ENCODE assay signal across 1 cellular context in the genomic region with DNA sequence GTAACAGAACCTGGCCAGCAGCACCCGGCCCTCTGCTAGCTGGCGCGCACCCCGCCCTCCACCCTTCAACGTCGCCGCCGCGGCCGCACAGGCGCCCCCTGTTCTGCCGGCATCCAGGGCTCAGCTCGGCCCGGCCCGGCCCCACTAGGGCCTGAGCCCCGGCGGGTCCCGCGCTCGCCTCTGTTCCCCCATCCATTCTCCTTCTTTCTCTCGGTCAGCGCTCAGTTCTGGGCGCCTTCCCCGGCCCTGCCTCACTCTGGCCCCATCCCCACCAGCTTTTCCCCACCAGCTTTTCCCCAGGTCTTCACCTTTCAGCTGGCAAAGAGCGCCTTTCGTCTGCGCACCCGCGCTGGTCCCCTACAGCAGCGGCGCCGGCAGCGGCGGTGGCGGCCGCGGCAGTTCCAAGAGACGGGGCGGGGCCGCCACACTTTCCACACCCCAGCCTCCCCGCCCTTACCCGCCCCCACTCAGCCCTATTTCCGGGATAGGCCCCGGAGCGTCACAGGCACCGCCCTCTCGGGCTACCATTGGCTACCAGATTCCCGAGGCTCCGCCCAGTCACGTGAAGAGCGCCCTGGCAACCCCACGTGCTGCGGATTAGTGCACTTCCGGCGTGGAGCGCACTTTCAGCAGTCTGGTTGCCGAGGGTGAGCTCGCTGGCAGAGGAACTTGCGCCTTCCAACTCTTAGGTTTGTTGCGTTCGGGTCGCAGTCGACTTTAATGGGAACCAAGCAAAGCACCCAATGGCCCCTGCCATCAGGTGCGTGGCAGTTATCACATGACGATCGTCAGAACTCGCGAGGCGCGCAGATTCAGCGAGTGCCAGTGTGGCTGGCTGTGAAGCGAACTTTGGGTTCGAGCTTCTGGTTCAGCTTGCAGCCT.
A peak's percentile ranks its signal among the peaks of the same experiment; 100 is the strongest.
TF ChIP-seq lines count a peak whose summit lies in the region.

A gene (minus strand): TSS at position 403 of the 882 bp plus-strand sequence. CDS start 831 bp downstream, outside the sequence.

TF ChIP-seq in HepG2, 621 proteins besides CTCF, POLR2A, EP300 and RAD21 (continued from another document and continues in another):
- TF ChIP-seq, protein P1, sequence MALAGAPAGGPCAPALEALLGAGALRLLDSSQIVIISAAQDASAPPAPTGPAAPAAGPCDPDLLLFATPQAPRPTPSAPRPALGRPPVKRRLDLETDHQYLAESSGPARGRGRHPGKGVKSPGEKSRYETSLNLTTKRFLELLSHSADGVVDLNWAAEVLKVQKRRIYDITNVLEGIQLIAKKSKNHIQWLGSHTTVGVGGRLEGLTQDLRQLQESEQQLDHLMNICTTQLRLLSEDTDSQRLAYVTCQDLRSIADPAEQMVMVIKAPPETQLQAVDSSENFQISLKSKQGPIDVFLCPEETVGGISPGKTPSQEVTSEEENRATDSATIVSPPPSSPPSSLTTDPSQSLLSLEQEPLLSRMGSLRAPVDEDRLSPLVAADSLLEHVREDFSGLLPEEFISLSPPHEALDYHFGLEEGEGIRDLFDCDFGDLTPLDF (CRISPR knock-in tag; IDR thresholded peaks at IDR 0.05), result peak; percentile 50; the same call in 1 of the 2 replicates
- TF ChIP-seq ZNF607 (CRISPR knock-in tag; IDR thresholded peaks at IDR 0.05; ENCODE audit: borderline replicate concordance) (peak; percentile 78; the same call in 1 of the 2 replicates), SMARCC2 (IDR thresholded peaks at IDR 0.05) (no peak), ZNF619 (CRISPR knock-in tag; IDR thresholded peaks at IDR 0.05) (no peak), MED8 (CRISPR knock-in tag; IDR thresholded peaks at IDR 0.05; ENCODE audit: insufficient replicate concordance) (no peak), IRF2 (CRISPR knock-in tag; IDR thresholded peaks at IDR 0.05) (peak; percentile 44; the same call in 1 of the 2 replicates), ZNF230 (CRISPR knock-in tag; IDR thresholded peaks at IDR 0.05) (no peak), RFX3 (CRISPR knock-in tag; IDR thresholded peaks at IDR 0.05) (peak; percentile 52; the same call in 1 of the 2 replicates), ESRRA (CRISPR knock-in tag; IDR thresholded peaks at IDR 0.05; ENCODE audit: low read depth) (no peak), ZNF790 (CRISPR knock-in tag; IDR thresholded peaks at IDR 0.05; ENCODE audit: borderline replicate concordance) (no peak; the same call in 1 of the 2 replicates), TBP (CRISPR knock-in tag; IDR thresholded peaks at IDR 0.05) (no peak), KAT8 (CRISPR knock-in tag; IDR thresholded peaks at IDR 0.05) (peak; percentile 71; the same call in 1 of the 2 replicates), NCOR1 (IDR thresholded peaks at IDR 0.05; ENCODE audit: borderline replicate concordance, low read length) (no peak), ZNF441 (CRISPR knock-in tag; IDR thresholded peaks at IDR 0.05; ENCODE audit: borderline replicate concordance) (no peak), ZNF256 (CRISPR knock-in tag; conservative IDR thresholded peaks at IDR 0.05) (peak; percentile 38), ADNP (CRISPR knock-in tag; IDR thresholded peaks at IDR 0.05) (no peak), SAFB2 (CRISPR knock-in tag; IDR thresholded peaks at IDR 0.05; ENCODE audit: borderline replicate concordance, low read depth) (no peak), ZNF747 (CRISPR knock-in tag; IDR thresholded peaks at IDR 0.05; ENCODE audit: borderline replicate concordance) (no peak), ZNF205 (CRISPR knock-in tag; IDR thresholded peaks at IDR 0.05) (peak; percentile 15; the same call in 1 of the 2 replicates), TARDBP (CRISPR knock-in tag; IDR thresholded peaks at IDR 0.05) (0 out of 2 replicates have a peak, but pooled peaks have one; percentile 35), ZFP82 (CRISPR knock-in tag; IDR thresholded peaks at IDR 0.05; ENCODE audit: borderline replicate concordance) (no peak), ZBTB20 (CRISPR knock-in tag; IDR thresholded peaks at IDR 0.05; ENCODE audit: borderline replicate concordance, low read depth) (no peak), SMYD3 (CRISPR knock-in tag; IDR thresholded peaks at IDR 0.05) (no peak), ZNF124 (CRISPR knock-in tag; IDR thresholded peaks at IDR 0.05) (peak; percentile 43; the same call in 1 of the 2 replicates), GTF2F1 (IDR thresholded peaks at IDR 0.05; ENCODE audit: low read length) (no peak), PTBP1 (IDR thresholded peaks at IDR 0.05; ENCODE audit: low read depth, low read length, poor library complexity, severe bottlenecking) (no peak), KDM1A (CRISPR knock-in tag; IDR thresholded peaks at IDR 0.05) (0 out of 2 replicates have a peak, but pooled peaks have one; percentile 31), TOPORS (CRISPR knock-in tag; IDR thresholded peaks at IDR 0.05) (peak; percentile 62; the same call in 1 of the 2 replicates), ZNF337 (CRISPR knock-in tag; IDR thresholded peaks at IDR 0.05; ENCODE audit: borderline replicate concordance, low read depth) (no peak), ZNF180 (CRISPR knock-in tag; IDR thresholded peaks at IDR 0.05; ENCODE audit: borderline replicate concordance, low read depth) (no peak), MAFF (IDR thresholded peaks at IDR 0.05; ENCODE audit: low read depth, low read length) (no peak), IRX3 (CRISPR knock-in tag; IDR thresholded peaks at IDR 0.05; ENCODE audit: borderline replicate concordance, low read depth) (no peak), ZNF672 (CRISPR knock-in tag; IDR thresholded peaks at IDR 0.05) (no peak), TMF1 (CRISPR knock-in tag; IDR thresholded peaks at IDR 0.05; ENCODE audit: low read depth) (0 out of 2 replicates have a peak, but pooled peaks have one; percentile 78), GTF3A (CRISPR knock-in tag; conservative IDR thresholded peaks at IDR 0.05) (no peak), CHCHD3 (CRISPR knock-in tag; IDR thresholded peaks at IDR 0.05) (no peak), ZNF354B (CRISPR knock-in tag; IDR thresholded peaks at IDR 0.05) (no peak), AHR (CRISPR knock-in tag; IDR thresholded peaks at IDR 0.05) (peak; percentile 52; the same call in 1 of the 2 replicates), PCBP1 (IDR thresholded peaks at IDR 0.05; ENCODE audit: borderline replicate concordance, low read depth, low read length) (no peak), ZNF138 (CRISPR knock-in tag; IDR thresholded peaks at IDR 0.05; ENCODE audit: low read depth) (peak; percentile 78)
- TF ChIP-seq, protein P2, sequence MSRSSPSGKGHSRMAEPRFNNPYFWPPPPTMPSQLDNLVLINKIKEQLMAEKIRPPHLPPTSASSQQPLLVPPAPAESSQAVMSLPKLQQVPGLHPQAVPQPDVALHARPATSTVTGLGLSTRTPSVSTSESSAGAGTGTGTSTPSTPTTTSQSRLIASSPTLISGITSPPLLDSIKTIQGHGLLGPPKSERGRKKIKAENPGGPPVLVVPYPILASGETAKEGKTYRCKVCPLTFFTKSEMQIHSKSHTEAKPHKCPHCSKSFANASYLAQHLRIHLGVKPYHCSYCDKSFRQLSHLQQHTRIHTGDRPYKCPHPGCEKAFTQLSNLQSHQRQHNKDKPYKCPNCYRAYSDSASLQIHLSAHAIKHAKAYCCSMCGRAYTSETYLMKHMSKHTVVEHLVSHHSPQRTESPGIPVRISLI (CRISPR knock-in tag; IDR thresholded peaks at IDR 0.05; ENCODE audit: borderline replicate concordance), result no peak
- TF ChIP-seq, protein P3, sequence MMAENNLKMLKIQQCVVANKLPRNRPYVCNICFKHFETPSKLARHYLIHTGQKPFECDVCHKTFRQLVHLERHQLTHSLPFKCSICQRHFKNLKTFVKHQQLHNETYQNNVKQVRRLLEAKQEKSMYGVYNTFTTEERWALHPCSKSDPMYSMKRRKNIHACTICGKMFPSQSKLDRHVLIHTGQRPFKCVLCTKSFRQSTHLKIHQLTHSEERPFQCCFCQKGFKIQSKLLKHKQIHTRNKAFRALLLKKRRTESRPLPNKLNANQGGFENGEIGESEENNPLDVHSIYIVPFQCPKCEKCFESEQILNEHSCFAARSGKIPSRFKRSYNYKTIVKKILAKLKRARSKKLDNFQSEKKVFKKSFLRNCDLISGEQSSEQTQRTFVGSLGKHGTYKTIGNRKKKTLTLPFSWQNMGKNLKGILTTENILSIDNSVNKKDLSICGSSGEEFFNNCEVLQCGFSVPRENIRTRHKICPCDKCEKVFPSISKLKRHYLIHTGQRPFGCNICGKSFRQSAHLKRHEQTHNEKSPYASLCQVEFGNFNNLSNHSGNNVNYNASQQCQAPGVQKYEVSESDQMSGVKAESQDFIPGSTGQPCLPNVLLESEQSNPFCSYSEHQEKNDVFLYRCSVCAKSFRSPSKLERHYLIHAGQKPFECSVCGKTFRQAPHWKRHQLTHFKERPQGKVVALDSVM (CRISPR knock-in tag; IDR thresholded peaks at IDR 0.05), result no peak
- TF ChIP-seq, protein P4, sequence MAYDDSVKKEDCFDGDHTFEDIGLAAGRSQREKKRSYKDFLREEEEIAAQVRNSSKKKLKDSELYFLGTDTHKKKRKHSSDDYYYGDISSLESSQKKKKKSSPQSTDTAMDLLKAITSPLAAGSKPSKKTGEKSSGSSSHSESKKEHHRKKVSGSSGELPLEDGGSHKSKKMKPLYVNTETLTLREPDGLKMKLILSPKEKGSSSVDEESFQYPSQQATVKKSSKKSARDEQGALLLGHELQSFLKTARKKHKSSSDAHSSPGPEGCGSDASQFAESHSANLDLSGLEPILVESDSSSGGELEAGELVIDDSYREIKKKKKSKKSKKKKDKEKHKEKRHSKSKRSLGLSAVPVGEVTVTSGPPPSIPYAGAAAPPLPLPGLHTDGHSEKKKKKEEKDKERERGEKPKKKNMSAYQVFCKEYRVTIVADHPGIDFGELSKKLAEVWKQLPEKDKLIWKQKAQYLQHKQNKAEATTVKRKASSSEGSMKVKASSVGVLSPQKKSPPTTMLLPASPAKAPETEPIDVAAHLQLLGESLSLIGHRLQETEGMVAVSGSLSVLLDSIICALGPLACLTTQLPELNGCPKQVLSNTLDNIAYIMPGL (CRISPR knock-in tag; IDR thresholded peaks at IDR 0.05; ENCODE audit: borderline replicate concordance in 1 of 2, low read depth in 1 of 2), result peak; percentile 57; a peak in 3 of 4 replicates
- TF ChIP-seq, protein P5, sequence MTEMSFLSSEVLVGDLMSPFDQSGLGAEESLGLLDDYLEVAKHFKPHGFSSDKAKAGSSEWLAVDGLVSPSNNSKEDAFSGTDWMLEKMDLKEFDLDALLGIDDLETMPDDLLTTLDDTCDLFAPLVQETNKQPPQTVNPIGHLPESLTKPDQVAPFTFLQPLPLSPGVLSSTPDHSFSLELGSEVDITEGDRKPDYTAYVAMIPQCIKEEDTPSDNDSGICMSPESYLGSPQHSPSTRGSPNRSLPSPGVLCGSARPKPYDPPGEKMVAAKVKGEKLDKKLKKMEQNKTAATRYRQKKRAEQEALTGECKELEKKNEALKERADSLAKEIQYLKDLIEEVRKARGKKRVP (CRISPR knock-in tag; IDR thresholded peaks at IDR 0.05), result peak in 1 of 2 experiments; percentile 26; a peak in 1 of 4 replicates
- TF ChIP-seq, protein P6, sequence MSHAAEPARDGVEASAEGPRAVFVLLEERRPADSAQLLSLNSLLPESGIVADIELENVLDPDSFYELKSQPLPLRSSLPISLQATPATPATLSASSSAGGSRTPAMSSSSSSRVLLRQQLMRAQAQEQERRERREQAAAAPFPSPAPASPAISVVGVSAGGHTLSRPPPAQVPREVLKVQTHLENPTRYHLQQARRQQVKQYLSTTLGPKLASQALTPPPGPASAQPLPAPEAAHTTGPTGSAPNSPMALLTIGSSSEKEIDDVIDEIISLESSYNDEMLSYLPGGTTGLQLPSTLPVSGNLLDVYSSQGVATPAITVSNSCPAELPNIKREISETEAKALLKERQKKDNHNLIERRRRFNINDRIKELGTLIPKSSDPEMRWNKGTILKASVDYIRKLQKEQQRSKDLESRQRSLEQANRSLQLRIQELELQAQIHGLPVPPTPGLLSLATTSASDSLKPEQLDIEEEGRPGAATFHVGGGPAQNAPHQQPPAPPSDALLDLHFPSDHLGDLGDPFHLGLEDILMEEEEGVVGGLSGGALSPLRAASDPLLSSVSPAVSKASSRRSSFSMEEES (CRISPR knock-in tag; IDR thresholded peaks at IDR 0.05), result peak; percentile 90
- TF ChIP-seq, protein P7, sequence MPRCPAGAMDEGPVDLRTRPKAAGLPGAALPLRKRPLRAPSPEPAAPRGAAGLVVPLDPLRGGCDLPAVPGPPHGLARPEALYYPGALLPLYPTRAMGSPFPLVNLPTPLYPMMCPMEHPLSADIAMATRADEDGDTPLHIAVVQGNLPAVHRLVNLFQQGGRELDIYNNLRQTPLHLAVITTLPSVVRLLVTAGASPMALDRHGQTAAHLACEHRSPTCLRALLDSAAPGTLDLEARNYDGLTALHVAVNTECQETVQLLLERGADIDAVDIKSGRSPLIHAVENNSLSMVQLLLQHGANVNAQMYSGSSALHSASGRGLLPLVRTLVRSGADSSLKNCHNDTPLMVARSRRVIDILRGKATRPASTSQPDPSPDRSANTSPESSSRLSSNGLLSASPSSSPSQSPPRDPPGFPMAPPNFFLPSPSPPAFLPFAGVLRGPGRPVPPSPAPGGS (CRISPR knock-in tag; IDR thresholded peaks at IDR 0.05), result no peak
- TF ChIP-seq, protein P8, sequence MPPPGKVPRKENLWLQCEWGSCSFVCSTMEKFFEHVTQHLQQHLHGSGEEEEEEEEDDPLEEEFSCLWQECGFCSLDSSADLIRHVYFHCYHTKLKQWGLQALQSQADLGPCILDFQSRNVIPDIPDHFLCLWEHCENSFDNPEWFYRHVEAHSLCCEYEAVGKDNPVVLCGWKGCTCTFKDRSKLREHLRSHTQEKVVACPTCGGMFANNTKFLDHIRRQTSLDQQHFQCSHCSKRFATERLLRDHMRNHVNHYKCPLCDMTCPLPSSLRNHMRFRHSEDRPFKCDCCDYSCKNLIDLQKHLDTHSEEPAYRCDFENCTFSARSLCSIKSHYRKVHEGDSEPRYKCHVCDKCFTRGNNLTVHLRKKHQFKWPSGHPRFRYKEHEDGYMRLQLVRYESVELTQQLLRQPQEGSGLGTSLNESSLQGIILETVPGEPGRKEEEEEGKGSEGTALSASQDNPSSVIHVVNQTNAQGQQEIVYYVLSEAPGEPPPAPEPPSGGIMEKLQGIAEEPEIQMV (CRISPR knock-in tag; IDR thresholded peaks at IDR 0.05; ENCODE audit: low read depth), result 0 out of 2 replicates have a peak, but pooled peaks have one; percentile 15
- TF ChIP-seq, protein P9, sequence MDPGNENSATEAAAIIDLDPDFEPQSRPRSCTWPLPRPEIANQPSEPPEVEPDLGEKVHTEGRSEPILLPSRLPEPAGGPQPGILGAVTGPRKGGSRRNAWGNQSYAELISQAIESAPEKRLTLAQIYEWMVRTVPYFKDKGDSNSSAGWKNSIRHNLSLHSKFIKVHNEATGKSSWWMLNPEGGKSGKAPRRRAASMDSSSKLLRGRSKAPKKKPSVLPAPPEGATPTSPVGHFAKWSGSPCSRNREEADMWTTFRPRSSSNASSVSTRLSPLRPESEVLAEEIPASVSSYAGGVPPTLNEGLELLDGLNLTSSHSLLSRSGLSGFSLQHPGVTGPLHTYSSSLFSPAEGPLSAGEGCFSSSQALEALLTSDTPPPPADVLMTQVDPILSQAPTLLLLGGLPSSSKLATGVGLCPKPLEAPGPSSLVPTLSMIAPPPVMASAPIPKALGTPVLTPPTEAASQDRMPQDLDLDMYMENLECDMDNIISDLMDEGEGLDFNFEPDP (CRISPR knock-in tag; conservative IDR thresholded peaks at IDR 0.05), result no peak
- TF ChIP-seq, protein P10, sequence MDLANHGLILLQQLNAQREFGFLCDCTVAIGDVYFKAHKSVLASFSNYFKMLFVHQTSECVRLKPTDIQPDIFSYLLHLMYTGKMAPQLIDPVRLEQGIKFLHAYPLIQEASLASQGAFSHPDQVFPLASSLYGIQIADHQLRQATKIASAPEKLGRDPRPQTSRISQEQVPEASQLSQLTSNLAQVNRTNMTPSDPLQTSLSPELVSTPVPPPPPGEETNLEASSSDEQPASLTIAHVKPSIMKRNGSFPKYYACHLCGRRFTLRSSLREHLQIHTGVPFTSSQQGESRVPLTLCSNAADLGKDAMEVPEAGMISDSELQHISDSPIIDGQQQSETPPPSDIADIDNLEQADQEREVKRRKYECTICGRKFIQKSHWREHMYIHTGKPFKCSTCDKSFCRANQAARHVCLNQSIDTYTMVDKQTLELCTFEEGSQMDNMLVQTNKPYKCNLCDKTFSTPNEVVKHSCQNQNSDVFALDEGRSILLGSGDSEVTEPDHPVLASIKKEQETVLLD (CRISPR knock-in tag; IDR thresholded peaks at IDR 0.05; ENCODE audit: low read depth), result no peak
